ENCODE assay signal across 11 cellular contexts in genomic region chr2:191478754-191479679, GRCh38.
DNase-seq lines count a peak whose midpoint lies in the region; ATAC-seq and TF ChIP-seq lines count a peak whose summit lies in the region.
"Had no signal": no experiment of that assay in that cellular context is flagged by ENCODE, and none has a peak within 500 bp of the region (broad histone marks: within the 10 kb centered on the region; RNA-seq: fewer than 3 reads in every experiment).

No MANE protein-coding gene starts in this region.

- H3K27ac ChIP-seq in OCI-LY3 (ENCODE audit: low read length) = peak overlapping the region; percentile 88
- H3K27ac ChIP-seq in prostate gland = no peak overlapping the region
- no peak overlapping the region for H3K27ac ChIP-seq in CD4-positive, alpha-beta T cell (ENCODE audit: low read depth, low read length)
- H3K27ac ChIP-seq in dorsolateral prefrontal cortex = no peak overlapping the region

- POLR2A ChIA-PET in CD4-positive, alpha-beta T cell (lab: Charles Lee) = no interaction called here

- peak overlapping the region; percentile 72 for H2AFZ ChIP-seq in OCI-LY3 (ENCODE audit: low read depth, low read length)

- peak overlapping the region; percentile 68 for H3K9ac ChIP-seq in OCI-LY3 (ENCODE audit: low read length)

- intact Hi-C loops in Right ventricle myocardium superior (cut with DNase I) = no loop called here
- intact Hi-C loops in prostate gland (cut with DNase I) = no loop called here
- intact Hi-C loops in CD4-positive, alpha-beta T cell (cut with DNase I, micrococcal nuclease) = no loop called here
- intact Hi-C loops in dorsolateral prefrontal cortex (cut with DNase I) = no loop called here

- CTCF ChIA-PET in CD4-positive, alpha-beta T cell (lab: Charles Lee) = no interaction called here

- peaks cover 38% of the 10 kb centered on the region for H3K4me1 ChIP-seq in OCI-LY3 (ENCODE audit: low read length)
- H3K4me1 ChIP-seq in prostate gland (replicated peaks) = no peaks in the 10 kb centered on the region

- H3K9me3 Mint-ChIP-seq in CD4-positive, alpha-beta T cell = peaks cover 22% of the 10 kb centered on the region

- H3K4me1 Mint-ChIP-seq in CD4-positive, alpha-beta T cell (ENCODE audit: low read depth) = no peaks in the 10 kb centered on the region
- H3K4me1 Mint-ChIP-seq: activated naive CD8-positive, alpha-beta T cell treated with anti-CD3 and anti-CD28 coated beads, Interleukin-2, amount 50 U/mL, for 24 hours had no signal

- TF ChIP-seq POLR2A in prostate gland (IDR thresholded peaks at IDR 0.05) = no peak

- peak overlapping the region; percentile 79 for H3K4me2 ChIP-seq in OCI-LY3 (ENCODE audit: low read length)

- no peaks in the 10 kb centered on the region for H3K36me3 Mint-ChIP-seq in CD4-positive, alpha-beta T cell (ENCODE audit: low read depth)

- H3K27me3 Mint-ChIP-seq in CD4-positive, alpha-beta T cell = peaks cover 13% of the 10 kb centered on the region

- no peak overlapping the region for H3K27ac Mint-ChIP-seq in CD4-positive, alpha-beta T cell
- H3K27ac Mint-ChIP-seq: activated naive CD8-positive, alpha-beta T cell treated with anti-CD3 and anti-CD28 coated beads, Interleukin-2, amount 50 U/mL, for 24 hours; T-helper 1 cell treated with Interleukin-12 subunit alpha and Interleukin-12 subunit beta and Interleukin-4 antibody, amounts not matched to agents 30 μg/mL and 1 μg/mL, for 36 hours had no signal

- H3K4me3 ChIP-seq in OCI-LY3 (ENCODE audit: low read length) (peak overlapping the region; percentile 60), prostate gland (no peak overlapping the region), dorsolateral prefrontal cortex (no peak overlapping the region)

- H3K79me2 ChIP-seq in OCI-LY3 (ENCODE audit: low read length) = no peaks in the 10 kb centered on the region

- H3K27me3 ChIP-seq in OCI-LY3 (ENCODE audit: low read depth, low read length) (no peaks in the 10 kb centered on the region), prostate gland (replicated peaks; ENCODE audit: insufficient read depth) (no peaks in the 10 kb centered on the region), dorsolateral prefrontal cortex (no peaks in the 10 kb centered on the region)
- peaks cover 6% of the 10 kb centered on the region for H3K27me3 ChIP-seq in CD4-positive, alpha-beta T cell (ENCODE audit: control insufficient read depth, insufficient read depth, low read length)

- H3K9me3 ChIP-seq in OCI-LY3 (ENCODE audit: insufficient read depth, low read length) (peaks cover 29% of the 10 kb centered on the region), prostate gland (no peaks in the 10 kb centered on the region)
- peaks cover 30% of the 10 kb centered on the region for H3K9me3 ChIP-seq in CD4-positive, alpha-beta T cell (ENCODE audit: control insufficient read depth, low read length)

- H3K36me3 ChIP-seq in OCI-LY3 (replicated peaks; ENCODE audit: low read depth, low read length) = peaks cover 16% of the 10 kb centered on the region
- H3K36me3 ChIP-seq in prostate gland = no peaks in the 10 kb centered on the region

- 0 out of 2 replicates have a peak, but pooled peaks have one; percentile 41 for TF ChIP-seq CTCF in OCI-LY3 (IDR thresholded peaks at IDR 0.05; ENCODE audit: low read depth, low read length)
- no peak for TF ChIP-seq CTCF in prostate gland (IDR thresholded peaks at IDR 0.05)
- no peak for TF ChIP-seq CTCF in CD4-positive, alpha-beta T cell (IDR thresholded peaks at IDR 0.05)
- no peak for TF ChIP-seq CTCF in dorsolateral prefrontal cortex (IDR thresholded peaks at IDR 0.05 in 54 of 56, conservative IDR thresholded peaks at IDR 0.05 in 2 of 56; ENCODE audit: low read depth in 1 of 56, partially characterized antibody in 56 of 56)

- WGBS in prostate gland = 45% methylated on average over 10 of the region's 10 CpGs

- ATAC-seq in Right ventricle myocardium superior (ENCODE audit: poor library complexity) (peak; percentile 98), GM21423 (IDR thresholded peaks at IDR 0.05; ENCODE audit: unreplicated experiment) (no peak)
- ATAC-seq in CD4-positive, alpha-beta T cell (ENCODE audit: poor library complexity) = no peak

- H4K20me1 ChIP-seq in OCI-LY3 (ENCODE audit: insufficient read depth, low read length) = no peaks in the 10 kb centered on the region

- DNase-seq in GM04504 (ENCODE audit: low read depth) (peak; percentile 68), Right ventricle myocardium superior (peak; percentile 69), prostate gland (ENCODE audit: low spot score) (peak; percentile 8), kidney tubule cell (ENCODE audit: low spot score) (no peak), dorsolateral prefrontal cortex (no peak)
- DNase-seq in CD4-positive, alpha-beta T cell = no peak
- DNase-seq: activated naive CD8-positive, alpha-beta T cell treated with anti-CD3 and anti-CD28 coated beads, Interleukin-2, amount 50 U/mL, for 24 hours; kidney glomerular epithelial cell had no signal

- no peak overlapping the region for H3K4me3 Mint-ChIP-seq in CD4-positive, alpha-beta T cell
- H3K4me3 Mint-ChIP-seq: activated naive CD8-positive, alpha-beta T cell treated with anti-CD3 and anti-CD28 coated beads, Interleukin-2, amount 50 U/mL, for 24 hours; T-helper 1 cell treated with Interleukin-12 subunit alpha and Interleukin-12 subunit beta and Interleukin-4 antibody, amounts not matched to agents 30 μg/mL and 1 μg/mL, for 36 hours had no signal

Comparison
In these comparisons a context has a peak if more than half of its experiments do, and no peak if none do; other contexts are left out.
1. DNase-seq: peak in GM04504 (single experiment), Right ventricle myocardium superior (single experiment) and prostate gland (single experiment); none in kidney tubule cell (single experiment), CD4-positive, alpha-beta T cell (0 of 10) and dorsolateral prefrontal cortex (0 of 10).